In the genomic region with DNA sequence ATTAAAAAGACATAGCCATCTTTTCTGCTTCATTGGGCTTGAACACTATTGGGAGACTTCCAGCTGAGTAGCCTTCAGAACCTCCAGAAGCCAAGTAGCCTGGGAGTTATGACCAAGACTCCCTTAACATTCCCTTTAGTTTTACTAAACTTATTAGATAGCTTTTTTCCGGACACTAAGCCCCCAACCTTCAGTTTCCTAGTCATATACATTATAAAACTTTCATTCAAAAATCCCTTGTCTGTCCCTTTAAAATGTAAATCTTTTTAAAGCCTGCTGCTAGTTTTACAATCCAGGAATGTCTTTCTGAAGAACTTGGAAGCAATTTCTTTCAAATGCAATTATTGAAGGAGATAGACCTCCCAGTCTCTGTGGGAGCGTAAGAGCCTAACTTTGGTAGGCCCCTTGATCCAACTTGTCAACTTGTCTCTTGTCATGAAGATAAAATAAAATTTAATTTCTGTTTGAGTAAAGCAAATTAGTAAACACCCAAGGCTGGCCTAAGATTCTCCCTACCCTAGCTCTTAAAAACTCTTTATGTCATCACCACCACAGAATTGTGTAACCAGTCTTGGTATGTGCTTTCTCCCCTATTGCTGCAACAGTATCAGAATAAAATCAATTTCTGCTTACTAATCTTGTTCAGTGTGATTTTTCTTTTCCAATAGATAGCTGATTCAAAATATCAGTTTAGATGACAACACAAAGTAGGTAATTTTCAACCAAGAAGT, we compare ENCODE assay signal across 1 cellular context.
TF ChIP-seq lines count a peak whose summit lies in the region.

No MANE protein-coding gene starts in this region.

TF ChIP-seq in IMR-90, 13 proteins besides CTCF, POLR2A, EP300 and RAD21:
- TF ChIP-seq ELK1 (IDR thresholded peaks at IDR 0.05; ENCODE audit: borderline replicate concordance, low read depth, low read length) (no peak), CEBPB (IDR thresholded peaks at IDR 0.05; ENCODE audit: low read depth, low read length) (peak; percentile 71)
TF ChIP-seq in IMR-90: peak in this region for 1.
